Comparison of ENCODE assay signal across 10 cellular contexts in genomic region chr9:127865645-127866464, GRCh38. TPM values are rescaled to one million over a fixed set of nuclear protein-coding genes. Genes with fewer than 3 reads are reported as not detected.
DNase-seq lines count a peak whose midpoint lies in the region; ATAC-seq, FAIRE-seq and TF ChIP-seq lines count a peak whose summit lies in the region.
"Had no signal": no experiment of that assay in that cellular context is flagged by ENCODE, and none has a peak within 500 bp of the region (broad histone marks: within the 10 kb centered on the region; RNA-seq: fewer than 3 reads in every experiment).

No MANE protein-coding gene starts in this region.

- H2BK12ac ChIP-seq in mesenchymal stem cell (ENCODE audit: low read length in 2 of 2) = peak overlapping the region in 1 of 2 experiments; percentile 52

- no peak for FAIRE-seq in small intestine (lab: Jason Lieb, UNC)

- no peak overlapping the region for H3K4me3 ChIP-seq in CD4-positive, CD25-positive, alpha-beta regulatory T cell (ENCODE audit: low read depth, low read length)
- no peak overlapping the region for H3K4me3 ChIP-seq in DOHH2 (ENCODE audit: low read length)
- no peak overlapping the region for H3K4me3 ChIP-seq in mesenchymal stem cell (ENCODE audit: insufficient read depth in 1 of 2, low read depth in 1 of 2, low read length in 2 of 2)
- no peak overlapping the region for H3K4me3 ChIP-seq in esophagus squamous epithelium
- no peak overlapping the region for H3K4me3 ChIP-seq in small intestine (ENCODE audit: low read depth in 1 of 2, low read length in 2 of 2)
- H3K4me3 ChIP-seq: body of pancreas had no signal

- H3K4me2 ChIP-seq in DOHH2 (ENCODE audit: low read length) (peak overlapping the region; percentile 50), mesenchymal stem cell (ENCODE audit: low read length, poor library complexity, severe bottlenecking) (no peak overlapping the region)

- H3K9me3 ChIP-seq in CD4-positive, CD25-positive, alpha-beta regulatory T cell (ENCODE audit: control insufficient read depth in 2 of 2, low read length in 2 of 2) = no peaks in the 10 kb centered on the region
- H3K9me3 ChIP-seq in DOHH2 (ENCODE audit: control insufficient read depth, insufficient read depth, low read length) (no peaks in the 10 kb centered on the region), mesenchymal stem cell (ENCODE audit: control insufficient read depth, low read length) (no peaks in the 10 kb centered on the region), esophagus squamous epithelium (no peaks in the 10 kb centered on the region), small intestine (ENCODE audit: control insufficient read depth, low read depth) (no peaks in the 10 kb centered on the region)
- H3K9me3 ChIP-seq: body of pancreas had no signal

- no peak overlapping the region for H2BK5ac ChIP-seq in mesenchymal stem cell (ENCODE audit: low read depth, low read length, poor library complexity, severe bottlenecking)

- no peak overlapping the region for H4K8ac ChIP-seq in mesenchymal stem cell (ENCODE audit: low read length)

- H4K91ac ChIP-seq in mesenchymal stem cell (ENCODE audit: low read length) = peak overlapping the region; percentile 0

- no peak overlapping the region for H2BK15ac ChIP-seq in mesenchymal stem cell (ENCODE audit: low read depth, poor library complexity, severe bottlenecking)

- no peak overlapping the region for H3K27ac ChIP-seq in CD4-positive, CD25-positive, alpha-beta regulatory T cell (ENCODE audit: insufficient read depth, low read length, poor library complexity, severe bottlenecking)
- H3K27ac ChIP-seq in DOHH2 (ENCODE audit: low read depth, low read length) (peak overlapping the region; percentile 14; the same call in 1 of the 2 replicates), mesenchymal stem cell (ENCODE audit: low read length, poor library complexity, severe bottlenecking) (peak overlapping the region; percentile 12), esophagus squamous epithelium (no peak overlapping the region), small intestine (ENCODE audit: low read depth in 1 of 2, low read length in 1 of 2) (no peak overlapping the region)
- H3K27ac ChIP-seq: body of pancreas had no signal

- no peaks in the 10 kb centered on the region for H3K36me3 ChIP-seq in CD4-positive, CD25-positive, alpha-beta regulatory T cell (ENCODE audit: control insufficient read depth, insufficient read depth, low read length)
- H3K36me3 ChIP-seq in DOHH2 (ENCODE audit: control insufficient read depth, low read length) (no peaks in the 10 kb centered on the region), mesenchymal stem cell (ENCODE audit: control insufficient read depth in 1 of 2, insufficient read depth in 2 of 2, low read depth in 1 of 2, low read length in 2 of 2) (peaks cover 40 to 51% of the 10 kb centered on the region in 2 experiments), esophagus squamous epithelium (peaks cover 0 to 27% (median 9%) of the 10 kb centered on the region in 3 donors), small intestine (ENCODE audit: control insufficient read depth in 2 of 2, insufficient read depth in 2 of 2, low read length in 2 of 2) (no peaks in the 10 kb centered on the region)

- no peak for ATAC-seq in CD4-positive, CD25-positive, alpha-beta regulatory T cell (ENCODE audit: low read depth in 2 of 2)
- ATAC-seq: body of pancreas had no signal

- no peaks in the 10 kb centered on the region for H3K9me2 ChIP-seq in DOHH2 (replicated peaks; ENCODE audit: control insufficient read depth, low read length)

- POLR2A ChIA-PET in activated CD4-positive, alpha-beta memory T cell treated with anti-CD3 and anti-CD28 coated beads, Interleukin-2, amount 10 ng/mL, durations not matched to agents 7 days and 5 days (lab: Charles Lee) = interaction anchor here (1.0 to 1.4 kb wide), 4 partner anchors 12 to 90 kb away, joined by 3 to 4 read pairs (median 3); partner anchors contain the start of gene PIP5KL1

- H2AFZ ChIP-seq in mesenchymal stem cell (ENCODE audit: low read depth, low read length) = no peak overlapping the region

- H3K27ac Mint-ChIP-seq in CD4-positive, CD25-positive, alpha-beta regulatory T cell = peak overlapping the region; percentile 15 to 81 (median 80)
- H3K27ac Mint-ChIP-seq in activated CD4-positive, alpha-beta memory T cell treated with anti-CD3 and anti-CD28 coated beads, Interleukin-2, amount 10 ng/mL, durations not matched to agents 7 days and 5 days = peak overlapping the region; percentile 38
- H3K27ac Mint-ChIP-seq: HFFc6 had no signal

- no peak overlapping the region for H3K4ac ChIP-seq in mesenchymal stem cell (ENCODE audit: low read depth in 1 of 2, low read length in 2 of 2)

- H3K4me1 ChIP-seq in CD4-positive, CD25-positive, alpha-beta regulatory T cell (ENCODE audit: control insufficient read depth, insufficient read depth, low read length, poor library complexity, severe bottlenecking) = peaks cover 17% of the 10 kb centered on the region
- H3K4me1 ChIP-seq in DOHH2 (ENCODE audit: control insufficient read depth, low read length) (peaks cover 44% of the 10 kb centered on the region), mesenchymal stem cell (ENCODE audit: control insufficient read depth, insufficient read depth, low read depth, low read length) (peaks cover 20% of the 10 kb centered on the region), esophagus squamous epithelium (peaks cover 12 to 42% (median 17%) of the 10 kb centered on the region in 3 donors), small intestine (ENCODE audit: control insufficient read depth in 2 of 2, insufficient read depth in 1 of 2, low read depth in 1 of 2, low read length in 1 of 2) (peaks cover 0 to 5% of the 10 kb centered on the region in 2 donors)

- H3K36me3 Mint-ChIP-seq in CD4-positive, CD25-positive, alpha-beta regulatory T cell = peaks cover 8% of the 10 kb centered on the region
- peaks cover 19% of the 10 kb centered on the region for H3K36me3 Mint-ChIP-seq in activated CD4-positive, alpha-beta memory T cell treated with anti-CD3 and anti-CD28 coated beads, Interleukin-2, amount 10 ng/mL, durations not matched to agents 7 days and 5 days (ENCODE audit: low read depth)

- intact Hi-C loops in esophagus squamous epithelium (cut with DNase I) = no loop called here

- WGBS in mesenchymal stem cell = 82% methylated on average over 17 of the region's 19 CpGs
- WGBS in esophagus squamous epithelium, 2 donors = 66 to 74% methylated on average over 19 of the region's 19 CpGs
- WGBS in small intestine, 3 donors = 69 to 73% (median 72%) methylated on average over 19 of the region's 19 CpGs

- no peaks in the 10 kb centered on the region for H4K20me1 ChIP-seq in DOHH2 (ENCODE audit: control insufficient read depth, insufficient read depth, low read depth, low read length)

- H3K4me3 Mint-ChIP-seq in CD4-positive, CD25-positive, alpha-beta regulatory T cell = no peak overlapping the region
- H3K4me3 Mint-ChIP-seq in activated CD4-positive, alpha-beta memory T cell treated with anti-CD3 and anti-CD28 coated beads, Interleukin-2, amount 10 ng/mL, durations not matched to agents 7 days and 5 days = no peak overlapping the region
- H3K4me3 Mint-ChIP-seq: HFFc6 had no signal

- H3K9me3 Mint-ChIP-seq in CD4-positive, CD25-positive, alpha-beta regulatory T cell = no peaks in the 10 kb centered on the region
- no peaks in the 10 kb centered on the region for H3K9me3 Mint-ChIP-seq in activated CD4-positive, alpha-beta memory T cell treated with anti-CD3 and anti-CD28 coated beads, Interleukin-2, amount 10 ng/mL, durations not matched to agents 7 days and 5 days
- H3K9me3 Mint-ChIP-seq: HFFc6 had no signal

- CTCF ChIA-PET in activated CD4-positive, alpha-beta memory T cell treated with anti-CD3 and anti-CD28 coated beads, Interleukin-2, amount 10 ng/mL, durations not matched to agents 7 days and 5 days (lab: Charles Lee) = interaction anchor here (0.7 to 3.5 kb wide), 4 partner anchors 40 to 258 kb away, joined by 3 to 18 read pairs (median 5); partner anchors contain the start of gene TOR2A

- DNase-seq in CD4-positive, CD25-positive, alpha-beta regulatory T cell = peak in 1 of 3 donors; percentile 28
- DNase-seq in activated CD4-positive, alpha-beta memory T cell treated with anti-CD3 and anti-CD28 coated beads, Interleukin-2, amount 10 ng/mL, durations not matched to agents 7 days and 5 days = peak; percentile 40
- DNase-seq in mesenchymal stem cell (no peak), NCI-H1930 (lab: John Stamatoyannopoulos, UW) (no peak), esophagus squamous epithelium (lab: John Stamatoyannopoulos, UW) (no peak), small intestine (no peak)
- no peak for DNase-seq in NK-92 treated with Interleukin-12 subunit alpha and Interleukin-12 subunit beta, amount 100 ng/mL, for 24 hours (lab: John Stamatoyannopoulos, UW)
- DNase-seq: body of pancreas, HFFc6 had no signal

- no peaks in the 10 kb centered on the region for H3K27me3 Mint-ChIP-seq in CD4-positive, CD25-positive, alpha-beta regulatory T cell
- no peaks in the 10 kb centered on the region for H3K27me3 Mint-ChIP-seq in activated CD4-positive, alpha-beta memory T cell treated with anti-CD3 and anti-CD28 coated beads, Interleukin-2, amount 10 ng/mL, durations not matched to agents 7 days and 5 days

- H2BK120ac ChIP-seq in mesenchymal stem cell (ENCODE audit: low read depth, low read length) = no peak overlapping the region

- no peaks in the 10 kb centered on the region for H3K27me3 ChIP-seq in CD4-positive, CD25-positive, alpha-beta regulatory T cell (ENCODE audit: control insufficient read depth, insufficient read depth, low read length)
- H3K27me3 ChIP-seq in DOHH2 (ENCODE audit: control insufficient read depth, low read length) (no peaks in the 10 kb centered on the region), mesenchymal stem cell (ENCODE audit: control insufficient read depth in 1 of 2, insufficient read depth in 1 of 2, low read length in 2 of 2) (no peaks in the 10 kb centered on the region), esophagus squamous epithelium (no peaks in the 10 kb centered on the region), small intestine (ENCODE audit: control insufficient read depth in 2 of 2, insufficient read depth in 2 of 2, low read length in 2 of 2) (no peaks in the 10 kb centered on the region)
- H3K27me3 ChIP-seq: body of pancreas had no signal

- H3K79me1 ChIP-seq in mesenchymal stem cell (replicated peaks; ENCODE audit: low read length, poor library complexity, severe bottlenecking) = no peaks in the 10 kb centered on the region

- no peak overlapping the region for H3K9ac ChIP-seq in mesenchymal stem cell (ENCODE audit: low read length)

- no peak for TF ChIP-seq POLR2A in esophagus squamous epithelium (IDR thresholded peaks at IDR 0.05)

- no peaks in the 10 kb centered on the region for H3K79me2 ChIP-seq in DOHH2 (ENCODE audit: control insufficient read depth, low read length)

- no peak overlapping the region for H3K23ac ChIP-seq in mesenchymal stem cell (ENCODE audit: low read length in 2 of 2)

- H2AK5ac ChIP-seq in mesenchymal stem cell (ENCODE audit: low read length, severe bottlenecking) = no peak overlapping the region

- H3K4me1 Mint-ChIP-seq in CD4-positive, CD25-positive, alpha-beta regulatory T cell = peaks cover 6 to 37% (median 9%) of the 10 kb centered on the region in 4 donors
- H3K4me1 Mint-ChIP-seq in activated CD4-positive, alpha-beta memory T cell treated with anti-CD3 and anti-CD28 coated beads, Interleukin-2, amount 10 ng/mL, durations not matched to agents 7 days and 5 days = peaks cover 41% of the 10 kb centered on the region

- peak overlapping the region in 1 of 2 experiments; percentile 58 for H3K18ac ChIP-seq in mesenchymal stem cell (ENCODE audit: low read depth in 1 of 2, low read length in 2 of 2)

- H3F3A ChIP-seq in DOHH2 (ENCODE audit: control insufficient read depth, insufficient read depth) = peaks cover 23% of the 10 kb centered on the region

- TF ChIP-seq CTCF in DOHH2 (IDR thresholded peaks at IDR 0.05; ENCODE audit: low read depth, low read length, poor library complexity, severe bottlenecking) (no peak), esophagus squamous epithelium (IDR thresholded peaks at IDR 0.05) (no peak)

- H3K14ac ChIP-seq in mesenchymal stem cell (ENCODE audit: low read length in 2 of 2) = no peak overlapping the region

RNA-seq across cellular contexts. Expression of gene ENG, which starts 11.4 kb away (rescaled TPM):
- total RNA-seq in CD4-positive, CD25-positive, alpha-beta regulatory T cell = 3.6 TPM
- polyA plus RNA-seq in CD4-positive, CD25-positive, alpha-beta regulatory T cell = 1 to 10 TPM in 3 of 4 donors, under 1 TPM in 1; 0.71 to 2.9 (median 1.9) TPM
- total RNA-seq in activated CD4-positive, alpha-beta memory T cell treated with anti-CD3 and anti-CD28 coated beads, Interleukin-2, amount 10 ng/mL, durations not matched to agents 7 days and 5 days = 10 to 100 TPM; 13.1 to 14.1 TPM
- polyA plus RNA-seq in mesenchymal stem cell (2013, experiment 1 of 2) = 287 TPM
- polyA plus RNA-seq in mesenchymal stem cell (2013, experiment 2 of 2) = 284 TPM
- 10 to 100 TPM in 3 of 4 donors, 1 to 10 TPM in 1; 7.2 to 32.8 (median 18.0) TPM for total RNA-seq in esophagus squamous epithelium
- 10 to 100 TPM in 1 of 3 donors, 1 to 10 TPM in 2; 3.1 to 84.0 (median 5.7) TPM for polyA plus RNA-seq in small intestine

RNA-seq across cellular contexts. Expression of gene AK1, which starts 11.6 kb away (rescaled TPM):
- 84.7 TPM for total RNA-seq in CD4-positive, CD25-positive, alpha-beta regulatory T cell
- polyA plus RNA-seq in CD4-positive, CD25-positive, alpha-beta regulatory T cell = under 1 TPM; 0.08 to 0.42 (median 0.25) TPM
- 10 to 100 TPM; 80.9 to 81.9 TPM for total RNA-seq in activated CD4-positive, alpha-beta memory T cell treated with anti-CD3 and anti-CD28 coated beads, Interleukin-2, amount 10 ng/mL, durations not matched to agents 7 days and 5 days
- polyA plus RNA-seq in mesenchymal stem cell (2013, experiment 1 of 2) = 127 TPM
- polyA plus RNA-seq in mesenchymal stem cell (2013, experiment 2 of 2) = 132 TPM
- total RNA-seq in esophagus squamous epithelium = 10 to 100 TPM; 11.1 to 36.1 (median 26.8) TPM
- polyA plus RNA-seq in small intestine = 10 to 100 TPM; 50.8 to 60.6 (median 52.5) TPM

RNA-seq across cellular contexts. Expression of gene ST6GALNAC6, which starts 33.5 kb away (rescaled TPM):
- total RNA-seq in CD4-positive, CD25-positive, alpha-beta regulatory T cell = 136 TPM
- 10 to 100 TPM; 43.7 to 50.5 (median 47.9) TPM for polyA plus RNA-seq in CD4-positive, CD25-positive, alpha-beta regulatory T cell
- total RNA-seq in activated CD4-positive, alpha-beta memory T cell treated with anti-CD3 and anti-CD28 coated beads, Interleukin-2, amount 10 ng/mL, durations not matched to agents 7 days and 5 days = 100 to 1,000 TPM; 141 to 146 TPM
- polyA plus RNA-seq in mesenchymal stem cell (2013, experiment 1 of 2) = 45.2 TPM
- polyA plus RNA-seq in mesenchymal stem cell (2013, experiment 2 of 2) = 45.9 TPM
- 10 to 100 TPM; 14.5 to 69.4 (median 26.1) TPM for total RNA-seq in esophagus squamous epithelium
- 10 to 100 TPM in 2 of 3 donors, 1 to 10 TPM in 1; 2.2 to 31.8 (median 15.4) TPM for polyA plus RNA-seq in small intestine

RNA-seq across cellular contexts. Expression of gene ST6GALNAC4, which starts 51.0 kb away (rescaled TPM):
- 31.6 TPM for total RNA-seq in CD4-positive, CD25-positive, alpha-beta regulatory T cell
- polyA plus RNA-seq in CD4-positive, CD25-positive, alpha-beta regulatory T cell = 10 to 100 TPM; 23.1 to 23.8 (median 23.7) TPM
- 10 to 100 TPM; 19.4 to 21.5 TPM for total RNA-seq in activated CD4-positive, alpha-beta memory T cell treated with anti-CD3 and anti-CD28 coated beads, Interleukin-2, amount 10 ng/mL, durations not matched to agents 7 days and 5 days
- 32.1 TPM for polyA plus RNA-seq in mesenchymal stem cell (2013, experiment 1 of 2)
- polyA plus RNA-seq in mesenchymal stem cell (2013, experiment 2 of 2) = 29.4 TPM
- 10 to 100 TPM; 12.5 to 33.0 (median 23.8) TPM for total RNA-seq in esophagus squamous epithelium
- polyA plus RNA-seq in small intestine = 10 to 100 TPM; 20.4 to 34.7 (median 24.6) TPM

Comparison
In these comparisons a context has a peak if more than half of its experiments do, and no peak if none do; other contexts are left out.
1. H3K27ac ChIP-seq: peak in DOHH2 (single experiment) and mesenchymal stem cell (single experiment); none in CD4-positive, CD25-positive, alpha-beta regulatory T cell (single experiment), esophagus squamous epithelium (0 of 4) and small intestine (0 of 2).